Comparison of ENCODE assay signal across 8 cellular contexts in genomic region chr10:110304394-110304779, GRCh38. TPM values are rescaled to one million over a fixed set of nuclear protein-coding genes. Genes with fewer than 3 reads are reported as not detected.
DNase-seq lines count a peak whose midpoint lies in the region; ATAC-seq and TF ChIP-seq lines count a peak whose summit lies in the region.

No MANE protein-coding gene starts in this region.

- no peaks in the 10 kb centered on the region for H3K27me3 Mint-ChIP-seq in osteocyte (ENCODE audit: unreplicated experiment)

- no peaks in the 10 kb centered on the region for H3K9me3 Mint-ChIP-seq in osteocyte (ENCODE audit: unreplicated experiment)

- H3K36me3 Mint-ChIP-seq in osteocyte (ENCODE audit: unreplicated experiment): peaks cover 26% of the 10 kb centered on the region

- peak overlapping the region; percentile 93 for H3K4me3 Mint-ChIP-seq in osteocyte (ENCODE audit: unreplicated experiment)

- peak; percentile 35 for ATAC-seq in HG02938 (IDR thresholded peaks at IDR 0.05; ENCODE audit: unreplicated experiment)
- ATAC-seq in SK-N-SH treated with all-trans-retinoic acid at 6 μM for 48 hours: peak; percentile 71

- peak overlapping the region; percentile 63 for H3K4me3 ChIP-seq in fibroblast of mammary gland (ENCODE audit: control insufficient read depth, low read depth, low read length)

- peak overlapping the region; percentile 97 for H3K27ac Mint-ChIP-seq in osteocyte (ENCODE audit: unreplicated experiment)

- TF ChIP-seq CTCF in fibroblast of mammary gland (conservative IDR thresholded peaks at IDR 0.05; ENCODE audit: control insufficient read depth, insufficient read depth, low read depth, low read length) (no peak), osteocyte (IDR thresholded peaks at IDR 0.05) (no peak)

- H3K4me1 Mint-ChIP-seq in osteocyte (ENCODE audit: unreplicated experiment): peaks cover 45% of the 10 kb centered on the region

- DNase-seq in activated gamma-delta T cell (lab: John Stamatoyannopoulos, UW) (peak; percentile 44), activated gamma-delta T cell treated with Interleukin-2 at 50 U/mL for 16 hours (no peak), fibroblast of mammary gland (ENCODE audit: low read depth) (no peak), osteocyte (ENCODE audit: extremely low spot score, unreplicated experiment) (peak; percentile 87), NCI-H2029 treated with DMSO at 0.1 percent for 48 hours (lab: John Stamatoyannopoulos, UW) (no peak), dermis blood vessel endothelial cell (no peak)

TF ChIP-seq in SK-N-SH treated with all-trans-retinoic acid at 6 μM for 48 hours, 23 proteins besides CTCF, POLR2A, EP300 and RAD21:
- TF ChIP-seq TCF4 (CRISPR knock-in tag; IDR thresholded peaks at IDR 0.05; ENCODE audit: borderline replicate concordance): no peak
- TF ChIP-seq SNAI2 (CRISPR knock-in tag; IDR thresholded peaks at IDR 0.05): no peak
- TF ChIP-seq ISL1 (CRISPR knock-in tag; IDR thresholded peaks at IDR 0.05): no peak
- TF ChIP-seq ZNF70 (CRISPR knock-in tag; IDR thresholded peaks at IDR 0.05): no peak
- no peak for TF ChIP-seq OSR1 (CRISPR knock-in tag; IDR thresholded peaks at IDR 0.05)
- no peak for TF ChIP-seq ZNF8 (CRISPR knock-in tag; IDR thresholded peaks at IDR 0.05)
- TF ChIP-seq ZFP30 (CRISPR knock-in tag; IDR thresholded peaks at IDR 0.05): no peak
- TF ChIP-seq CSDC2 (CRISPR knock-in tag; IDR thresholded peaks at IDR 0.05): no peak
- TF ChIP-seq CSRNP3 (CRISPR knock-in tag; IDR thresholded peaks at IDR 0.05): no peak
- no peak for TF ChIP-seq CREB5 (CRISPR knock-in tag; IDR thresholded peaks at IDR 0.05; ENCODE audit: low read depth)
- no peak for TF ChIP-seq BACH2 (CRISPR knock-in tag; IDR thresholded peaks at IDR 0.05; ENCODE audit: borderline replicate concordance)
- TF ChIP-seq ZNF565 (CRISPR knock-in tag; conservative IDR thresholded peaks at IDR 0.05; ENCODE audit: low read depth): no peak
- no peak for TF ChIP-seq ARNTL (CRISPR knock-in tag; IDR thresholded peaks at IDR 0.05; ENCODE audit: borderline replicate concordance, low read depth)
- no peak for TF ChIP-seq TOX (CRISPR knock-in tag; IDR thresholded peaks at IDR 0.05; ENCODE audit: borderline replicate concordance)
- TF ChIP-seq TSHZ2 (CRISPR knock-in tag; IDR thresholded peaks at IDR 0.05): no peak
- TF ChIP-seq PATZ1 (CRISPR knock-in tag; IDR thresholded peaks at IDR 0.05; ENCODE audit: borderline replicate concordance): no peak
- no peak for TF ChIP-seq POU6F1 (CRISPR knock-in tag; IDR thresholded peaks at IDR 0.05; ENCODE audit: borderline replicate concordance, low read depth)
- no peak for TF ChIP-seq GLIS3 (CRISPR knock-in tag; IDR thresholded peaks at IDR 0.05)
- TF ChIP-seq ESRRG (CRISPR knock-in tag; IDR thresholded peaks at IDR 0.05): no peak
- no peak for TF ChIP-seq RARB (CRISPR knock-in tag; IDR thresholded peaks at IDR 0.05)

RNA-seq across cellular contexts. Expression of gene SMNDC1, which starts 0.3 kb away (rescaled TPM):
- 28.9 and 31.7 TPM in 2 replicates for total RNA-seq in osteocyte
- 11.9 and 14.4 TPM in 2 replicates for total RNA-seq in dermis blood vessel endothelial cell

Comparison
In these comparisons a context has a peak if more than half of its experiments do, and no peak if none do; other contexts are left out.
1. DNase-seq: peak in activated gamma-delta T cell (single experiment) and osteocyte (single experiment); none in activated gamma-delta T cell treated with Interleukin-2 at 50 U/mL for 16 hours (single experiment), fibroblast of mammary gland (single experiment), NCI-H2029 treated with DMSO at 0.1 percent for 48 hours (single experiment) and dermis blood vessel endothelial cell (single experiment).